Comparison of ENCODE assay signal across 8 cellular contexts in genomic region chr1:89065077-89065868, GRCh38. TPM values are rescaled to one million over a fixed set of nuclear protein-coding genes. Genes with fewer than 3 reads are reported as not detected.
DNase-seq lines count a peak whose midpoint lies in the region; ATAC-seq lines count a peak whose summit lies in the region.

TSS of gene GBP1 (minus strand) at chr1:89065208. CDS start at chr1:89063234, 1,974 bp downstream.

- ATAC-seq in GM19395 (IDR thresholded peaks at IDR 0.05; ENCODE audit: unreplicated experiment), result peak; percentile 74
- peak; percentile 45 for ATAC-seq in HG03558 (IDR thresholded peaks at IDR 0.05; ENCODE audit: extremely low read depth, unreplicated experiment)
- peak; percentile 92 for ATAC-seq in Right ventricle myocardium superior (ENCODE audit: poor library complexity)
- ATAC-seq in sciatic nerve, result peak; percentile 95
- no peak for ATAC-seq in HG03025 (IDR thresholded peaks at IDR 0.05; ENCODE audit: low FRiP score, unreplicated experiment)

- peak within 1 kb of the TSS; percentile 95 for H3K27ac Mint-ChIP-seq in activated naive CD8-positive, alpha-beta T cell

- peak within 1 kb of the TSS; percentile 85 for H3K4me2 ChIP-seq in BLaER1

- H3K27ac ChIP-seq in BLaER1, result peak within 1 kb of the TSS; percentile 68

- H3K4me3 Mint-ChIP-seq in activated naive CD8-positive, alpha-beta T cell, result peak within 1 kb of the TSS; percentile 94

- H3K9me3 Mint-ChIP-seq in activated naive CD8-positive, alpha-beta T cell (ENCODE audit: low read depth), result no peaks in the 10 kb centered on the region

- intact Hi-C loops in Right ventricle myocardium superior (cut with DNase I), result no loop called here
- intact Hi-C loops in sciatic nerve (cut with DNase I), result no loop called here

- H3K36me3 Mint-ChIP-seq in activated naive CD8-positive, alpha-beta T cell, result peaks cover 24% of the 10 kb centered on the region

- H3K4me3 ChIP-seq in BLaER1, result peak within 1 kb of the TSS; percentile 59

- H3K4me1 Mint-ChIP-seq in activated naive CD8-positive, alpha-beta T cell (ENCODE audit: low read depth), result peaks cover 71% of the 10 kb centered on the region

- H3K9me3 ChIP-seq in BLaER1, result no peaks in the 10 kb centered on the region

- H3K9ac ChIP-seq in BLaER1, result peak within 1 kb of the TSS; percentile 64

- H3K27me3 Mint-ChIP-seq in activated naive CD8-positive, alpha-beta T cell, result no peaks in the 10 kb centered on the region

- H4K20me1 ChIP-seq in BLaER1, result no peaks in the 10 kb centered on the region

- H3K27me3 ChIP-seq in BLaER1, result no peaks in the 10 kb centered on the region

- H3K36me3 ChIP-seq in BLaER1, result no peaks in the 10 kb centered on the region

- peaks cover 15% of the 10 kb centered on the region for H3K4me1 ChIP-seq in BLaER1

- DNase-seq in Right ventricle myocardium superior (no peak), sciatic nerve (ENCODE audit: low spot score) (no peak), NCI-H187 (lab: John Stamatoyannopoulos, UW) (no peak)

RNA-seq across cellular contexts. Expression of gene GBP1, which starts in this region (rescaled TPM):
- total RNA-seq in Right ventricle myocardium superior (5.7 TPM), sciatic nerve (38.4 TPM)
